In the genomic region with DNA sequence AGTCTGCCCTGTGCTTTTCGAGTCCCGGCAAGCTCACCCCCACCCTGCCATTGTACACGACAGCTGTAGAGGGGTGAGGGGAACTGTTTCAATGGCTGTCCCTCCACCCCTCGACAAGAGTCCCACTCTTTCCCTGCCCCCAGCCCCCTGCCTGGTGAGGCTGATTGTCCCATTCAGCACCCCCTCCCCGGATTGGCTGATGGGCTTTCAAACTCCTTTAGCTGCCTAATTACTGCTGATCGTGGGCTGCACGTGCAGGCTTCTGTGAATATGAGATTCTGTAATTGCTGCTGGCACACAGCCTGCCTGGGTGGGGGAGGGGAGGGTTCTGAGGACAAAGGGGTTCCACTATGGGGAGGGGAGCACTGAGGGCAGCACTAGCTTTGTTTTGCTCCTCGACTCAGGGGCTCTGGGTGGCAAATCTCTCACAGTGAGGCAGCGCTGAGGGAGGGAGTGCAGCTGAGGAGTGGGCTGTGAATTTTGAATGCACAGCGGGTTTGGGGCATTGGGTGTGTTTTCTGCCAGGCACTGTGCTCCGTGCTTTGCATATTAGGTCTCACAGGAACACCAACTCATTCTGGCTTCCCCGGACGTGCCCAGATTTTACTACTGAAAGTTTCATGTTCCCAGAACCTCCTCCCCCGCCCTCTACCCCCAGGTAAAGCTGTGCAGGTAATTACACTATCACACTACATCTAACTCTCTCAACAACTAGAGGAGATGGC, we compare ENCODE assay signal across 16 cellular contexts. TPM values are rescaled to one million over a fixed set of nuclear protein-coding genes. Genes with fewer than 3 reads are reported as not detected.
DNase-seq lines count a peak whose midpoint lies in the region; ATAC-seq and TF ChIP-seq lines count a peak whose summit lies in the region.
"Had no signal": no experiment of that assay in that cellular context is flagged by ENCODE, and none has a peak within 500 bp of the region (broad histone marks: within the 10 kb centered on the region; RNA-seq: fewer than 3 reads in every experiment).

No MANE protein-coding gene starts in this region.

- no peaks in the 10 kb centered on the region for H3K9me3 Mint-ChIP-seq in activated T-helper 17 cell treated with anti-CD3 and anti-CD28 coated beads, Interleukin-2, amount 50 U/mL, for 72 hours
- H3K9me3 Mint-ChIP-seq: activated naive CD8-positive, alpha-beta T cell treated with anti-CD3 and anti-CD28 coated beads, Interleukin-2, amount 10 ng/mL, durations not matched to agents 7 days and 5 days had no signal

- no peak overlapping the region for H2AFZ ChIP-seq in mammary epithelial cell (ENCODE audit: low read depth, low read length)
- H2AFZ ChIP-seq: parathyroid adenoma had no signal

- H3K4me1 Mint-ChIP-seq in activated T-helper 17 cell treated with anti-CD3 and anti-CD28 coated beads, Interleukin-2, amount 50 U/mL, for 72 hours, result no peaks in the 10 kb centered on the region
- H3K4me1 Mint-ChIP-seq: activated naive CD8-positive, alpha-beta T cell treated with anti-CD3 and anti-CD28 coated beads, Interleukin-2, amount 10 ng/mL, durations not matched to agents 7 days and 5 days had no signal

- H3K27me3 ChIP-seq in left ventricle myocardium inferior (ENCODE audit: low read depth) (no peaks in the 10 kb centered on the region), mammary epithelial cell (ENCODE audit: insufficient read depth, low read length) (no peaks in the 10 kb centered on the region)
- H3K27me3 ChIP-seq: Peyer's patch had no signal

- peak; percentile 47 for DNase-seq in cardiac septum (ENCODE audit: low spot score)
- DNase-seq in left ventricle myocardium inferior, result no peak
- peak; percentile 80 to 93 for DNase-seq in NCI-H526 (lab: John Stamatoyannopoulos, UW)
- peak; percentile 27 for DNase-seq in iPS-NIHi11 (ENCODE audit: low spot score)
- peak; percentile 39 for DNase-seq in ureter (ENCODE audit: low spot score)
- DNase-seq in mammary epithelial cell, result no peak
- DNase-seq in GM13976 (ENCODE audit: low spot score), result no peak
- DNase-seq: activated naive CD8-positive, alpha-beta T cell treated with anti-CD3 and anti-CD28 coated beads, Interleukin-2, amount 10 ng/mL, durations not matched to agents 7 days and 5 days; DMS153 had no signal

- TF ChIP-seq CTCF in left ventricle myocardium inferior (IDR thresholded peaks at IDR 0.05; ENCODE audit: borderline replicate concordance) (no peak), mammary epithelial cell (conservative IDR thresholded peaks at IDR 0.05 in 1 of 2, IDR thresholded peaks at IDR 0.05 in 1 of 2; ENCODE audit: extremely low read depth in 1 of 2, insufficient read depth in 1 of 2, low read depth in 1 of 2, low read length in 2 of 2) (no peak), GM13976 (IDR thresholded peaks at IDR 0.05; ENCODE audit: borderline replicate concordance, control extremely low read depth, extremely low read depth, insufficient read depth, missing control alignments) (no peak)

- in situ Hi-C loops in mammary epithelial cell (cut with MboI; ENCODE audit: low sequenced_read_pairs in 2 of 2), result no loop called here
- in situ Hi-C loops in GM13976 (cut with MboI; ENCODE audit: low sequenced_read_pairs, unreplicated experiment), result no loop called here

- intact Hi-C loops in cardiac septum (cut with DNase I) (no loop called here), left ventricle myocardium inferior (cut with micrococcal nuclease) (no loop called here), mammary epithelial cell (cut with micrococcal nuclease) (no loop called here)

- H3K27ac Mint-ChIP-seq in activated T-helper 17 cell treated with anti-CD3 and anti-CD28 coated beads, Interleukin-2, amount 50 U/mL, for 72 hours, result no peak overlapping the region
- H3K27ac Mint-ChIP-seq: activated naive CD8-positive, alpha-beta T cell treated with anti-CD3 and anti-CD28 coated beads, Interleukin-2, amount 10 ng/mL, durations not matched to agents 7 days and 5 days had no signal

- no peak overlapping the region for H3K4me3 ChIP-seq in left ventricle myocardium inferior
- no peak overlapping the region for H3K4me3 ChIP-seq in mammary epithelial cell (replicated peaks in 1 of 3; ENCODE audit: insufficient read depth in 1 of 3, low read depth in 2 of 3, low read length in 3 of 3)
- H3K4me3 ChIP-seq: lung, Peyer's patch had no signal

- H3K27ac ChIP-seq in left ventricle myocardium inferior (replicated peaks), result no peak overlapping the region
- H3K27ac ChIP-seq in mammary epithelial cell (ENCODE audit: insufficient read depth, low read depth, low read length), result no peak overlapping the region
- H3K27ac ChIP-seq: parathyroid adenoma, Peyer's patch had no signal

- H3K36me3 ChIP-seq in left ventricle myocardium inferior (no peaks in the 10 kb centered on the region), mammary epithelial cell (ENCODE audit: insufficient read depth, low read length) (no peaks in the 10 kb centered on the region)
- H3K36me3 ChIP-seq: Peyer's patch had no signal

- BruUV-seq in mammary epithelial cell (replicated peaks; lab: Mats Ljungman, UMichigan), result no TSS peak

- no peak overlapping the region for H3K4me2 ChIP-seq in mammary epithelial cell (ENCODE audit: insufficient read depth, low read depth, low read length)

- CTCF ChIA-PET in mammary epithelial cell (lab: Charles Lee; ENCODE audit: low non-redundant PET), result no interaction called here

- no peaks in the 10 kb centered on the region for H3K79me2 ChIP-seq in mammary epithelial cell (ENCODE audit: insufficient read depth, low read length)
- H3K79me2 ChIP-seq: parathyroid adenoma had no signal

- H3K4me3 Mint-ChIP-seq in activated T-helper 17 cell treated with anti-CD3 and anti-CD28 coated beads, Interleukin-2, amount 50 U/mL, for 72 hours, result no peak overlapping the region
- H3K4me3 Mint-ChIP-seq: activated naive CD8-positive, alpha-beta T cell treated with anti-CD3 and anti-CD28 coated beads, Interleukin-2, amount 10 ng/mL, durations not matched to agents 7 days and 5 days had no signal

- H3K36me3 Mint-ChIP-seq in activated T-helper 17 cell treated with anti-CD3 and anti-CD28 coated beads, Interleukin-2, amount 50 U/mL, for 72 hours (ENCODE audit: low read depth), result no peaks in the 10 kb centered on the region
- H3K36me3 Mint-ChIP-seq: activated naive CD8-positive, alpha-beta T cell treated with anti-CD3 and anti-CD28 coated beads, Interleukin-2, amount 10 ng/mL, durations not matched to agents 7 days and 5 days had no signal

- dilution Hi-C loops in mammary epithelial cell (cut with HindIII; ENCODE audit: low sequenced_read_pairs), result no loop called here

- no peak overlapping the region for H3K9ac ChIP-seq in mammary epithelial cell (ENCODE audit: insufficient read depth, low read length)
- H3K9ac ChIP-seq: parathyroid adenoma had no signal

- H3K4me1 ChIP-seq in left ventricle myocardium inferior (no peaks in the 10 kb centered on the region), mammary epithelial cell (ENCODE audit: insufficient read depth, low read length) (no peaks in the 10 kb centered on the region)
- H3K4me1 ChIP-seq: parathyroid adenoma, Peyer's patch had no signal

- no peaks in the 10 kb centered on the region for H4K20me1 ChIP-seq in mammary epithelial cell (ENCODE audit: insufficient read depth, low read length)

- 37% methylated on average over 5 of the region's 14 CpGs for WGBS in mammary epithelial cell (ENCODE audit: low coverage, missing lambda C conversion rate)

- no peaks in the 10 kb centered on the region for H3K9me3 ChIP-seq in left ventricle myocardium inferior (replicated peaks)
- H3K9me3 ChIP-seq in mammary epithelial cell (replicated peaks; ENCODE audit: insufficient read depth, low read length), result no peaks in the 10 kb centered on the region
- H3K9me3 ChIP-seq: Peyer's patch had no signal

- ATAC-seq in activated T-helper 17 cell treated with anti-CD3 and anti-CD28 coated beads, Interleukin-2, amount 50 U/mL, for 72 hours (replicated peaks), result no peak

- no peaks in the 10 kb centered on the region for H3K27me3 Mint-ChIP-seq in activated T-helper 17 cell treated with anti-CD3 and anti-CD28 coated beads, Interleukin-2, amount 50 U/mL, for 72 hours
- H3K27me3 Mint-ChIP-seq: activated naive CD8-positive, alpha-beta T cell treated with anti-CD3 and anti-CD28 coated beads, Interleukin-2, amount 10 ng/mL, durations not matched to agents 7 days and 5 days had no signal

RNA-seq across cellular contexts. Expression of gene ACCSL, which starts 42.5 kb away (rescaled TPM):
- total RNA-seq in cardiac septum, result not detected
- total RNA-seq in left ventricle myocardium inferior, result not detected
- not detected for total RNA-seq in ureter
- total RNA-seq in activated T-helper 17 cell treated with anti-CD3 and anti-CD28 coated beads, Interleukin-2, amount 50 U/mL, for 72 hours, result not detected
- not detected for total RNA-seq in mammary epithelial cell
- not detected for polyA plus RNA-seq in mammary epithelial cell
- polyA minus RNA-seq in mammary epithelial cell, result not detected
- total RNA-seq: activated naive CD8-positive, alpha-beta T cell treated with anti-CD3 and anti-CD28 coated beads, Interleukin-2, amount 10 ng/mL, durations not matched to agents 7 days and 5 days; H4; HT-29; Peyer's patch had no signal
- polyA plus RNA-seq: esophagus had no signal

Comparison
In these comparisons a context has a peak if more than half of its experiments do, and no peak if none do; other contexts are left out.
1. DNase-seq: peak in cardiac septum (single experiment), NCI-H526 (2 of 2), iPS-NIHi11 (single experiment) and ureter (single experiment); none in left ventricle myocardium inferior (single experiment), mammary epithelial cell (single experiment) and GM13976 (single experiment).